ENCODE assay signal across 9 cellular contexts in the genomic region with DNA sequence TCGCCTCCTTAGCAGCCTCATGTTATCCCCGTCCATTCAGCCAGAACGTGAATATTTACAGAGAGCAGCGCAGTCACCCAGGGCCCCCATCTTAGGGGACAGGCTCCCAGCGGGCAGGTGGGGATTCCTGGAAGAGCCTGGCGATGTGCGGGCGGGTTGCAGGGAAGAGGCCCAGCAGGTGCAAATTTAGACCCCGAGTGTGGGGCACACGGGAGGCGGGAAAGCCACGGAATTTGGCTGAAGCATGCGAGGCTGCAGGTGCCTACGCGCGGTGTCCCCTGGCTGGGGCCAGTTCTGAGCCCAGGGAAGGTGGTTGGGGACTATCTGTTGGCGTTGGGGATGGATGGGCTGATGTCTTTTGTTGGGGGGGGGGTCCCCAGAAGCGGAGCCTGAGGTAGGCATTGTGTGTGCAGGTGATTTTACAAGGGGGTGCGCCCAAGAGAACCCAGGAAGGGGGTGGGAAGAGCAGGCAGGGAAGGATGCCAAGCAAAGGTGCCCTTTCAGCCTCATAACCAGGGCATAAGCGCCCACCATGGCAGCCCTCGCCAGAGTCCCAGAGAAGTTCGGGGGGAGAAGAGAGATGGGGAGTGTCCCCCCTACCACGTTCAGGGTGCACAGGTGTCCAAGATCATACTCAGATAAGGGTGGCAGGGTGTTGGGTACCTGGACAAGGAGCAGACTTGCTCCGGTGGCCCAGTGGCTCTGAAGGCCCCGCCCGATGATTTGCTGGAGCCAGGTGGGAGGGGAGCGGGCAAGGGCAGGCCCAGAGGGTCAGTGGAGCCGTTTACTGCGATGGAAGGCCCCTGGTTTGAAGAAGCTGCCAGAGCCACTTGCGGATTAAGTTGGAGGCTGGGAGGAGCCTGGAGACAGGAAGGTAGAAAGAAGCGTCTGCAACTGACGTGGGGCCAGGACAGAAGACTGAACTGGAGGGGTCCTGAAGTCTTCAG. TPM values are rescaled to one million over a fixed set of nuclear protein-coding genes. Genes with fewer than 3 reads are reported as not detected.
DNase-seq lines count a peak whose midpoint lies in the region; ATAC-seq and TF ChIP-seq lines count a peak whose summit lies in the region.
"Had no signal": no experiment of that assay in that cellular context is flagged by ENCODE, and none has a peak within 500 bp of the region (broad histone marks: within the 10 kb centered on the region; RNA-seq: fewer than 3 reads in every experiment).

No MANE protein-coding gene starts in this region.

- intact Hi-C loops in PC-3 (cut with micrococcal nuclease), result no loop called here

- H3K9me2 ChIP-seq in PC-3 (replicated peaks; ENCODE audit: low read length), result no peaks in the 10 kb centered on the region

- H3K27ac ChIP-seq in PC-3 (ENCODE audit: low read length), result no peak overlapping the region
- no peak overlapping the region for H3K27ac ChIP-seq in parathyroid adenoma

- H3K27me3 ChIP-seq in PC-3 (ENCODE audit: low read length) (no peaks in the 10 kb centered on the region), parathyroid adenoma (ENCODE audit: control insufficient read depth, insufficient read depth, low read length) (no peaks in the 10 kb centered on the region)

- DNase-seq in COLO668 (lab: John Stamatoyannopoulos, UW; ENCODE audit: unreplicated experiment), result peak; percentile 57
- no peak for DNase-seq in PC-3
- no peak for DNase-seq in epithelial cell of proximal tubule (ENCODE audit: low read depth)
- DNase-seq in NCI-H1417 (lab: John Stamatoyannopoulos, UW), result no peak
- no peak for DNase-seq in nucleus accumbens (lab: John Stamatoyannopoulos, UW)
- DNase-seq in NCI-H2029 (lab: John Stamatoyannopoulos, UW), result no peak

- H3K79me2 ChIP-seq in PC-3 (ENCODE audit: low read length) (peaks cover 11% of the 10 kb centered on the region), parathyroid adenoma (peaks cover 8% of the 10 kb centered on the region)

- H3K4me1 ChIP-seq in PC-3 (ENCODE audit: insufficient read depth, low read length) (peaks cover 10% of the 10 kb centered on the region; the same call in 1 of the 2 replicates), parathyroid adenoma (peaks cover 3% of the 10 kb centered on the region)

- H3K36me3 ChIP-seq in PC-3 (ENCODE audit: low read depth, low read length), result no peaks in the 10 kb centered on the region; the same call in 1 of the 2 replicates
- H3K36me3 ChIP-seq in parathyroid adenoma (ENCODE audit: control insufficient read depth, insufficient read depth, low read length), result no peaks in the 10 kb centered on the region

- peak overlapping the region; percentile 99 for H3K4me3 ChIP-seq in PC-3 (ENCODE audit: low read length)
- H3K4me3 ChIP-seq in epithelial cell of proximal tubule (ENCODE audit: low read depth, low read length), result peak overlapping the region; percentile 95
- H3K4me3 ChIP-seq in parathyroid adenoma (ENCODE audit: low read depth, low read length), result peak overlapping the region; percentile 97

- no peaks in the 10 kb centered on the region for H3F3A ChIP-seq in PC-3 (ENCODE audit: low read length, unreplicated experiment)

- H3K4me2 ChIP-seq in PC-3 (ENCODE audit: low read length), result peak overlapping the region; percentile 91
- H3K4me2 ChIP-seq in parathyroid adenoma (ENCODE audit: low read length), result peak overlapping the region; percentile 97

- CTCF ChIA-PET in PC-3 (lab: Charles Lee), result no interaction called here

- peak overlapping the region; percentile 89; the same call in 1 of the 2 replicates for H3K9ac ChIP-seq in PC-3 (ENCODE audit: low read length)
- no peak overlapping the region for H3K9ac ChIP-seq in parathyroid adenoma

- H3K9me3 ChIP-seq in PC-3 (ENCODE audit: low read length) (no peaks in the 10 kb centered on the region), parathyroid adenoma (ENCODE audit: control insufficient read depth, low read length) (no peaks in the 10 kb centered on the region)

- TSS peak; percentile 72 for BruUV-seq in PC-3 (replicated peaks; lab: Mats Ljungman, UMichigan)

- ATAC-seq in PC-3, result no peak
- no peak for ATAC-seq in GM18867 (IDR thresholded peaks at IDR 0.05; ENCODE audit: unreplicated experiment)

- POLR2A ChIA-PET in PC-3 (lab: Charles Lee; ENCODE audit: unreplicated experiment), result no interaction called here

- H2AFZ ChIP-seq in PC-3 (ENCODE audit: low read length) (peak overlapping the region; percentile 46), parathyroid adenoma (peak overlapping the region; percentile 98)

- TF ChIP-seq CTCF in PC-3 (conservative IDR thresholded peaks at IDR 0.05; ENCODE audit: low read depth, low read length) (no peak), epithelial cell of proximal tubule (conservative IDR thresholded peaks at IDR 0.05; ENCODE audit: low read depth, low read length) (no peak), parathyroid adenoma (IDR thresholded peaks at IDR 0.05) (no peak)

- no peaks in the 10 kb centered on the region for H4K20me1 ChIP-seq in PC-3 (ENCODE audit: low read length)

RNA-seq across cellular contexts. Expression of a gene that starts 1.2 kb away (rescaled TPM):
- total RNA-seq in PC-3 (2014; rRNA removed) (28.5 and 44.0 TPM in 2 replicates), epithelial cell of proximal tubule (56.4 and 78.1 TPM in 2 replicates)

RNA-seq across cellular contexts. Expression of a gene that starts 12.2 kb away (rescaled TPM):
- total RNA-seq in PC-3 (2014; rRNA removed) (0.11 and 0.17 TPM in 2 replicates), epithelial cell of proximal tubule (0.17 TPM in 1 of 2 replicates, not detected in the other)

RNA-seq across cellular contexts. Expression of a gene that starts 23.1 kb away (rescaled TPM):
- 119 and 152 TPM in 2 replicates for total RNA-seq in PC-3 (2014; rRNA removed)
- total RNA-seq in epithelial cell of proximal tubule, result 142 and 265 TPM in 2 replicates

RNA-seq across cellular contexts. Expression of a gene that starts 35.4 kb away (rescaled TPM):
- total RNA-seq in PC-3 (2014; rRNA removed), result 0.35 TPM in 1 of 2 replicates, not detected in the other
- not detected in 2 replicates for total RNA-seq in epithelial cell of proximal tubule

RNA-seq across cellular contexts. Expression of a gene that starts 47.6 kb away (rescaled TPM):
- total RNA-seq in PC-3 (2014; rRNA removed), result 0.18 TPM in 1 of 2 replicates, not detected in the other
- total RNA-seq in epithelial cell of proximal tubule, result 0.07 and 2.1 TPM in 2 replicates
- total RNA-seq: T-helper 2 cell treated with Interferon-gamma antibody and Interleukin-4, amounts not matched to agents 100 ng/mL and 5 ng/mL, for 36 hours had no signal
